Comparison of ENCODE assay signal across 2 cellular contexts in the genomic region with DNA sequence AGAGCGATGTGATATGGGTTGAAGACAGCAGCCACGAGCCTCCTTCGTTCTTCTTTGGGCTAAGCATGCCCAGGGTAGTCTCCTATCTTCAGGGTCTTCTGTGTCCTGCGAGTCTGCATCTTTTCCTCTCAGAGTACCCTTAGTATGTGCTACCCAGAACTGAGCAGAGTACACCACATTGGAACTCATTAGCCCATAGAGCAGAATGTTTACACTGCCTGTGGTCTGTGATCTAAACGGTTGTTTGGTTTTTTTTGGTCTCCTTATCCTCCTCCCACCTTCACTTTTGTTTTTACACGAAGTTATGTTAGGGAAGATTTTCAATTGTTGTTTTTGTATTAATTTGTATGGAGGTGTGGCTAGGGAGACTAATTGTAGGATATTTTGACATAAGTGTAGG.
TF ChIP-seq lines count a peak whose summit lies in the region.

No MANE protein-coding gene starts in this region.

TF ChIP-seq in GM23338, 12 proteins besides CTCF, POLR2A, EP300 and RAD21 (continues in another document):
- TF ChIP-seq, protein P1, sequence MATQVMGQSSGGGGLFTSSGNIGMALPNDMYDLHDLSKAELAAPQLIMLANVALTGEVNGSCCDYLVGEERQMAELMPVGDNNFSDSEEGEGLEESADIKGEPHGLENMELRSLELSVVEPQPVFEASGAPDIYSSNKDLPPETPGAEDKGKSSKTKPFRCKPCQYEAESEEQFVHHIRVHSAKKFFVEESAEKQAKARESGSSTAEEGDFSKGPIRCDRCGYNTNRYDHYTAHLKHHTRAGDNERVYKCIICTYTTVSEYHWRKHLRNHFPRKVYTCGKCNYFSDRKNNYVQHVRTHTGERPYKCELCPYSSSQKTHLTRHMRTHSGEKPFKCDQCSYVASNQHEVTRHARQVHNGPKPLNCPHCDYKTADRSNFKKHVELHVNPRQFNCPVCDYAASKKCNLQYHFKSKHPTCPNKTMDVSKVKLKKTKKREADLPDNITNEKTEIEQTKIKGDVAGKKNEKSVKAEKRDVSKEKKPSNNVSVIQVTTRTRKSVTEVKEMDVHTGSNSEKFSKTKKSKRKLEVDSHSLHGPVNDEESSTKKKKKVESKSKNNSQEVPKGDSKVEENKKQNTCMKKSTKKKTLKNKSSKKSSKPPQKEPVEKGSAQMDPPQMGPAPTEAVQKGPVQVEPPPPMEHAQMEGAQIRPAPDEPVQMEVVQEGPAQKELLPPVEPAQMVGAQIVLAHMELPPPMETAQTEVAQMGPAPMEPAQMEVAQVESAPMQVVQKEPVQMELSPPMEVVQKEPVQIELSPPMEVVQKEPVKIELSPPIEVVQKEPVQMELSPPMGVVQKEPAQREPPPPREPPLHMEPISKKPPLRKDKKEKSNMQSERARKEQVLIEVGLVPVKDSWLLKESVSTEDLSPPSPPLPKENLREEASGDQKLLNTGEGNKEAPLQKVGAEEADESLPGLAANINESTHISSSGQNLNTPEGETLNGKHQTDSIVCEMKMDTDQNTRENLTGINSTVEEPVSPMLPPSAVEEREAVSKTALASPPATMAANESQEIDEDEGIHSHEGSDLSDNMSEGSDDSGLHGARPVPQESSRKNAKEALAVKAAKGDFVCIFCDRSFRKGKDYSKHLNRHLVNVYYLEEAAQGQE (IDR thresholded peaks at IDR 0.05; ENCODE audit: unreplicated experiment): no peak
- TF ChIP-seq, protein P2, sequence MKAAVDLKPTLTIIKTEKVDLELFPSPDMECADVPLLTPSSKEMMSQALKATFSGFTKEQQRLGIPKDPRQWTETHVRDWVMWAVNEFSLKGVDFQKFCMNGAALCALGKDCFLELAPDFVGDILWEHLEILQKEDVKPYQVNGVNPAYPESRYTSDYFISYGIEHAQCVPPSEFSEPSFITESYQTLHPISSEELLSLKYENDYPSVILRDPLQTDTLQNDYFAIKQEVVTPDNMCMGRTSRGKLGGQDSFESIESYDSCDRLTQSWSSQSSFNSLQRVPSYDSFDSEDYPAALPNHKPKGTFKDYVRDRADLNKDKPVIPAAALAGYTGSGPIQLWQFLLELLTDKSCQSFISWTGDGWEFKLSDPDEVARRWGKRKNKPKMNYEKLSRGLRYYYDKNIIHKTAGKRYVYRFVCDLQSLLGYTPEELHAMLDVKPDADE (IDR thresholded peaks at IDR 0.05): no peak
- no peak for TF ChIP-seq JUNB (IDR thresholded peaks at IDR 0.05; ENCODE audit: unreplicated experiment)
- no peak for TF ChIP-seq EZH2 (IDR thresholded peaks at IDR 0.05; ENCODE audit: low read depth, unreplicated experiment)
- TF ChIP-seq POLR2AphosphoS5 (IDR thresholded peaks at IDR 0.05; ENCODE audit: low read depth): no peak
- no peak for TF ChIP-seq ZNF114 (CRISPR knock-in tag; IDR thresholded peaks at IDR 0.05)
- no peak for TF ChIP-seq NANOG (IDR thresholded peaks at IDR 0.05; ENCODE audit: borderline replicate concordance)
- TF ChIP-seq STAT1 (IDR thresholded peaks at IDR 0.05; ENCODE audit: unreplicated experiment): no peak
- TF ChIP-seq ZNF331 (CRISPR knock-in tag; IDR thresholded peaks at IDR 0.05; ENCODE audit: low read depth): no peak
- TF ChIP-seq, protein P3, sequence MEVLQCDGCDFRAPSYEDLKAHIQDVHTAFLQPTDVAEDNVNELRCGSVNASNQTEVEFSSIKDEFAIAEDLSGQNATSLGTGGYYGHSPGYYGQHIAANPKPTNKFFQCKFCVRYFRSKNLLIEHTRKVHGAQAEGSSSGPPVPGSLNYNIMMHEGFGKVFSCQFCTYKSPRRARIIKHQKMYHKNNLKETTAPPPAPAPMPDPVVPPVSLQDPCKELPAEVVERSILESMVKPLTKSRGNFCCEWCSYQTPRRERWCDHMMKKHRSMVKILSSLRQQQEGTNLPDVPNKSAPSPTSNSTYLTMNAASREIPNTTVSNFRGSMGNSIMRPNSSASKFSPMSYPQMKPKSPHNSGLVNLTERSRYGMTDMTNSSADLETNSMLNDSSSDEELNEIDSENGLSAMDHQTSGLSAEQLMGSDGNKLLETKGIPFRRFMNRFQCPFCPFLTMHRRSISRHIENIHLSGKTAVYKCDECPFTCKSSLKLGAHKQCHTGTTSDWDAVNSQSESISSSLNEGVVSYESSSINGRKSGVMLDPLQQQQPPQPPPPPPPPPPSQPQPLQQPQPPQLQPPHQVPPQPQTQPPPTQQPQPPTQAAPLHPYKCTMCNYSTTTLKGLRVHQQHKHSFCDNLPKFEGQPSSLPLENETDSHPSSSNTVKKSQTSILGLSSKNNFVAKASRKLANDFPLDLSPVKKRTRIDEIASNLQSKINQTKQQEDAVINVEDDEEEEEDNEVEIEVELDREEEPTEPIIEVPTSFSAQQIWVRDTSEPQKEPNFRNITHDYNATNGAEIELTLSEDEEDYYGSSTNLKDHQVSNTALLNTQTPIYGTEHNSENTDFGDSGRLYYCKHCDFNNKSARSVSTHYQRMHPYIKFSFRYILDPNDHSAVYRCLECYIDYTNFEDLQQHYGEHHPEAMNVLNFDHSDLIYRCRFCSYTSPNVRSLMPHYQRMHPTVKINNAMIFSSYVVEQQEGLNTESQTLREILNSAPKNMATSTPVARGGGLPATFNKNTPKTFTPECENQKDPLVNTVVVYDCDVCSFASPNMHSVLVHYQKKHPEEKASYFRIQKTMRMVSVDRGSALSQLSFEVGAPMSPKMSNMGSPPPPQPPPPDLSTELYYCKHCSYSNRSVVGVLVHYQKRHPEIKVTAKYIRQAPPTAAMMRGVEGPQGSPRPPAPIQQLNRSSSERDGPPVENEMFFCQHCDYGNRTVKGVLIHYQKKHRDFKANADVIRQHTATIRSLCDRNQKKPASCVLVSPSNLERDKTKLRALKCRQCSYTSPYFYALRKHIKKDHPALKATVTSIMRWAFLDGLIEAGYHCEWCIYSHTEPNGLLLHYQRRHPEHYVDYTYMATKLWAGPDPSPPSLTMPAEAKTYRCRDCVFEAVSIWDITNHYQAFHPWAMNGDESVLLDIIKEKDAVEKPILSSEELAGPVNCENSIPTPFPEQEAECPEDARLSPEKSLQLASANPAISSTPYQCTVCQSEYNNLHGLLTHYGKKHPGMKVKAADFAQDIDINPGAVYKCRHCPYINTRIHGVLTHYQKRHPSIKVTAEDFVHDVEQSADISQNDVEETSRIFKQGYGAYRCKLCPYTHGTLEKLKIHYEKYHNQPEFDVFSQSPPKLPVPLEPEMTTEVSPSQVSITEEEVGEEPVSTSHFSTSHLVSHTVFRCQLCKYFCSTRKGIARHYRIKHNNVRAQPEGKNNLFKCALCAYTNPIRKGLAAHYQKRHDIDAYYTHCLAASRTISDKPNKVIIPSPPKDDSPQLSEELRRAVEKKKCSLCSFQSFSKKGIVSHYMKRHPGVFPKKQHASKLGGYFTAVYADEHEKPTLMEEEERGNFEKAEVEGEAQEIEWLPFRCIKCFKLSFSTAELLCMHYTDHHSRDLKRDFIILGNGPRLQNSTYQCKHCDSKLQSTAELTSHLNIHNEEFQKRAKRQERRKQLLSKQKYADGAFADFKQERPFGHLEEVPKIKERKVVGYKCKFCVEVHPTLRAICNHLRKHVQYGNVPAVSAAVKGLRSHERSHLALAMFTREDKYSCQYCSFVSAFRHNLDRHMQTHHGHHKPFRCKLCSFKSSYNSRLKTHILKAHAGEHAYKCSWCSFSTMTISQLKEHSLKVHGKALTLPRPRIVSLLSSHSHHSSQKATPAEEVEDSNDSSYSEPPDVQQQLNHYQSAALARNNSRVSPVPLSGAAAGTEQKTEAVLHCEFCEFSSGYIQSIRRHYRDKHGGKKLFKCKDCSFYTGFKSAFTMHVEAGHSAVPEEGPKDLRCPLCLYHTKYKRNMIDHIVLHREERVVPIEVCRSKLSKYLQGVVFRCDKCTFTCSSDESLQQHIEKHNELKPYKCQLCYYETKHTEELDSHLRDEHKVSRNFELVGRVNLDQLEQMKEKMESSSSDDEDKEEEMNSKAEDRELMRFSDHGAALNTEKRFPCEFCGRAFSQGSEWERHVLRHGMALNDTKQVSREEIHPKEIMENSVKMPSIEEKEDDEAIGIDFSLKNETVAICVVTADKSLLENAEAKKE (CRISPR knock-in tag; IDR thresholded peaks at IDR 0.05): no peak

TF ChIP-seq in K562, 482 proteins besides CTCF, POLR2A, EP300 and RAD21 (continued from another document):
- TF ChIP-seq, protein P4, sequence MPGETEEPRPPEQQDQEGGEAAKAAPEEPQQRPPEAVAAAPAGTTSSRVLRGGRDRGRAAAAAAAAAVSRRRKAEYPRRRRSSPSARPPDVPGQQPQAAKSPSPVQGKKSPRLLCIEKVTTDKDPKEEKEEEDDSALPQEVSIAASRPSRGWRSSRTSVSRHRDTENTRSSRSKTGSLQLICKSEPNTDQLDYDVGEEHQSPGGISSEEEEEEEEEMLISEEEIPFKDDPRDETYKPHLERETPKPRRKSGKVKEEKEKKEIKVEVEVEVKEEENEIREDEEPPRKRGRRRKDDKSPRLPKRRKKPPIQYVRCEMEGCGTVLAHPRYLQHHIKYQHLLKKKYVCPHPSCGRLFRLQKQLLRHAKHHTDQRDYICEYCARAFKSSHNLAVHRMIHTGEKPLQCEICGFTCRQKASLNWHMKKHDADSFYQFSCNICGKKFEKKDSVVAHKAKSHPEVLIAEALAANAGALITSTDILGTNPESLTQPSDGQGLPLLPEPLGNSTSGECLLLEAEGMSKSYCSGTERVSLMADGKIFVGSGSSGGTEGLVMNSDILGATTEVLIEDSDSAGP (CRISPR knock-in tag; IDR thresholded peaks at IDR 0.05): no peak
- TF ChIP-seq KAT8 (IDR thresholded peaks at IDR 0.05; ENCODE audit: low read depth) (no peak), ZNF143 (CRISPR knock-in tag; IDR thresholded peaks at IDR 0.05) (no peak)
